ENCODE assay signal across 19 cellular contexts in the genomic region with DNA sequence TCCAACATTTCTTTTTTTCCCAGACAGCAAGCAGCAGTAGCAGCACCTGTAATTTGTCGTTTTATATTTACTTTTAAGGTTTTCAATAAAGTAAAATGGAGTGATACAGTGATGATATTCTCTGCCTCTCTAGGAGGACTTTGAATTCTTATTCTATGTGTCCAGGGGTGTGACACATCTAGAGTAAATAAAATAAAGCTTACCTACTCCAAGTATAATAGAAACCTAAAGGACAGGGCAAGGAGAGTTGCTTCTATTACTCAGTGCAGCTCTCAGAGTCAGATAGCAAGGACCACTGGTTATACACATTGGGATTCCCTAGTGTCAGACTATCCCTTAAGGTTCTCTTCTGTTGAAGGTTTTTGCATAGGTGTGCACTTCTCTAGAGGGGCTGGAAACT.
A peak's percentile ranks its signal among the peaks of the same experiment; 100 is the strongest.
DNase-seq lines count a peak whose midpoint lies in the region; ATAC-seq and TF ChIP-seq lines count a peak whose summit lies in the region.
"Had no signal": no experiment of that assay in that cellular context is flagged by ENCODE, and none has a peak within 500 bp of the region (broad histone marks: within the 10 kb centered on the region; RNA-seq: fewer than 3 reads in every experiment).

No MANE protein-coding gene starts in this region.

- H3K9me3 Mint-ChIP-seq in CD14-positive monocyte: no peaks in the 10 kb centered on the region
- H3K9me3 Mint-ChIP-seq: CD8-positive, alpha-beta T cell had no signal

- ATAC-seq in PC-3 (peak; percentile 99), mucosa of descending colon (peak; percentile 90), GM18519 (IDR thresholded peaks at IDR 0.05; ENCODE audit: low FRiP score, unreplicated experiment) (no peak)
- ATAC-seq: A549; CD8-positive, alpha-beta T cell; HCT116 had no signal

- H3K4me3 Mint-ChIP-seq in CD14-positive monocyte: no peak overlapping the region
- H3K4me3 Mint-ChIP-seq: CD4-positive, CD25-positive, alpha-beta regulatory T cell; CD8-positive, alpha-beta T cell; H9 had no signal

- POLR2A ChIA-PET in PC-3 (lab: Charles Lee; ENCODE audit: unreplicated experiment): interaction anchor here (0.6 kb wide), 1 partner anchor 97 kb away, joined by 3 read pairs; no protein-coding TSS in a partner anchor

- intact Hi-C loops in CD14-positive monocyte (cut with micrococcal nuclease) (no loop called here), PC-3 (cut with micrococcal nuclease) (no loop called here), mucosa of descending colon (cut with DNase I, micrococcal nuclease) (no loop called here), esophagus muscularis mucosa (cut with DNase I) (no loop called here)

- peak overlapping the region in 5 of 7 donors; percentile 64 to 88 (median 75) for H3K27ac Mint-ChIP-seq in CD14-positive monocyte
- H3K27ac Mint-ChIP-seq: CD4-positive, CD25-positive, alpha-beta regulatory T cell; CD8-positive, alpha-beta T cell; H9 had no signal

- H3K79me2 ChIP-seq in PC-3 (ENCODE audit: low read length) (no peaks in the 10 kb centered on the region), hepatocyte (no peaks in the 10 kb centered on the region)

- H3K9me2 ChIP-seq in PC-3 (replicated peaks; ENCODE audit: low read length) (no peaks in the 10 kb centered on the region), hepatocyte (replicated peaks; ENCODE audit: insufficient read depth) (no peaks in the 10 kb centered on the region)

- TF ChIP-seq EP300 in esophagus muscularis mucosa (IDR thresholded peaks at IDR 0.05): no peak

- no peaks in the 10 kb centered on the region for H3F3A ChIP-seq in PC-3 (ENCODE audit: low read length, unreplicated experiment)

- BruUV-seq in PC-3 (replicated peaks; lab: Mats Ljungman, UMichigan): no TSS peak

- H3K36me3 ChIP-seq in PC-3 (ENCODE audit: low read depth, low read length): no peaks in the 10 kb centered on the region
- H3K36me3 ChIP-seq in hepatocyte (replicated peaks; ENCODE audit: insufficient read depth, low read depth): no peaks in the 10 kb centered on the region
- H3K36me3 ChIP-seq in mucosa of descending colon (ENCODE audit: low read depth): no peaks in the 10 kb centered on the region
- H3K36me3 ChIP-seq in esophagus muscularis mucosa: no peaks in the 10 kb centered on the region

- H3K27me3 Mint-ChIP-seq in CD14-positive monocyte (ENCODE audit: low read depth in 3 of 3): peaks cover 0 to 2% (median 0%) of the 10 kb centered on the region in 3 donors
- H3K27me3 Mint-ChIP-seq: CD4-positive, CD25-positive, alpha-beta regulatory T cell had no signal

- H3K4me2 ChIP-seq in PC-3 (ENCODE audit: low read length) (0 out of 2 replicates have a peak overlapping the region, but pooled peaks have one; percentile 17), hepatocyte (no peak overlapping the region)
- H3K4me2 ChIP-seq: A549 had no signal

- no peaks in the 10 kb centered on the region for H4K20me1 ChIP-seq in PC-3 (ENCODE audit: low read length)
- H4K20me1 ChIP-seq in hepatocyte (ENCODE audit: insufficient read depth, poor library complexity, severe bottlenecking): no peaks in the 10 kb centered on the region

- 67% methylated on average over 1 of the region's 1 CpG for WGBS in hepatocyte (ENCODE audit: low lambda C conversion rate, missing lambda C conversion rate)
- WGBS in esophagus muscularis mucosa: 85% methylated on average over 1 of the region's 1 CpG

- H3K4me1 Mint-ChIP-seq in CD14-positive monocyte: peaks cover 13% of the 10 kb centered on the region
- H3K4me1 Mint-ChIP-seq: CD4-positive, CD25-positive, alpha-beta regulatory T cell had no signal

- DNase-seq in CD14-positive monocyte (ENCODE audit: low spot score) (no peak), PC-3 (peak; percentile 72), hepatocyte (ENCODE audit: low spot score) (peak; percentile 11), mucosa of descending colon (no peak), globus pallidus (ENCODE audit: low spot score) (no peak), esophagus muscularis mucosa (ENCODE audit: extremely low spot score) (no peak)
- DNase-seq: 8988T; ACHN; C1 segment of cervical spinal cord; Caco-2; CD4-positive, CD25-positive, alpha-beta regulatory T cell; CD8-positive, alpha-beta T cell; DMS153; DMS79 treated with DMSO at 0.1 percent for 48 hours; H9 had no signal

- H3K27ac ChIP-seq in PC-3 (ENCODE audit: low read length): peak overlapping the region; percentile 75
- H3K27ac ChIP-seq in hepatocyte: peak overlapping the region; percentile 24
- no peak overlapping the region for H3K27ac ChIP-seq in esophagus muscularis mucosa (replicated peaks in 1 of 4)
- H3K27ac ChIP-seq: GM23248 had no signal

- TF ChIP-seq CTCF in CD14-positive monocyte (IDR thresholded peaks at IDR 0.05) (no peak), PC-3 (conservative IDR thresholded peaks at IDR 0.05; ENCODE audit: low read depth, low read length) (no peak), hepatocyte (IDR thresholded peaks at IDR 0.05; ENCODE audit: poor library complexity) (no peak), mucosa of descending colon (IDR thresholded peaks at IDR 0.05) (no peak), esophagus muscularis mucosa (IDR thresholded peaks at IDR 0.05) (no peak)

- no peak overlapping the region for H3K4me3 ChIP-seq in PC-3 (ENCODE audit: low read length)
- no peak overlapping the region for H3K4me3 ChIP-seq in hepatocyte
- H3K4me3 ChIP-seq in mucosa of descending colon: no peak overlapping the region
- no peak overlapping the region for H3K4me3 ChIP-seq in esophagus muscularis mucosa
- H3K4me3 ChIP-seq: A549, GM23248 had no signal

- H3K36me3 Mint-ChIP-seq in CD14-positive monocyte: no peaks in the 10 kb centered on the region
- H3K36me3 Mint-ChIP-seq: CD4-positive, CD25-positive, alpha-beta regulatory T cell; CD8-positive, alpha-beta T cell had no signal

- H3K9ac ChIP-seq in PC-3 (ENCODE audit: low read length): no peak overlapping the region
- H3K9ac ChIP-seq: GM23248 had no signal

- H3K4me1 ChIP-seq in PC-3 (ENCODE audit: insufficient read depth, low read length): peaks cover 17% of the 10 kb centered on the region
- no peaks in the 10 kb centered on the region for H3K4me1 ChIP-seq in hepatocyte (ENCODE audit: insufficient read depth)
- peaks cover 7% of the 10 kb centered on the region for H3K4me1 ChIP-seq in mucosa of descending colon (ENCODE audit: low read depth)
- H3K4me1 ChIP-seq in esophagus muscularis mucosa: no peaks in the 10 kb centered on the region
- H3K4me1 ChIP-seq: Caco-2 had no signal

- H3K9me3 ChIP-seq in PC-3 (ENCODE audit: low read length) (no peaks in the 10 kb centered on the region), hepatocyte (ENCODE audit: low read depth) (no peaks in the 10 kb centered on the region), mucosa of descending colon (no peaks in the 10 kb centered on the region), esophagus muscularis mucosa (no peaks in the 10 kb centered on the region)
- H3K9me3 ChIP-seq: A549, Caco-2 had no signal

- TF ChIP-seq POLR2A in esophagus muscularis mucosa (IDR thresholded peaks at IDR 0.05; ENCODE audit: low read depth): no peak

- H2AFZ ChIP-seq in PC-3 (ENCODE audit: low read length): no peak overlapping the region
- no peak overlapping the region for H2AFZ ChIP-seq in hepatocyte
- H2AFZ ChIP-seq: GM23248 had no signal

- CTCF ChIA-PET in PC-3 (lab: Charles Lee): no interaction called here

- H3K27me3 ChIP-seq in PC-3 (ENCODE audit: low read length) (no peaks in the 10 kb centered on the region), hepatocyte (no peaks in the 10 kb centered on the region), esophagus muscularis mucosa (no peaks in the 10 kb centered on the region)

Comparison
In these comparisons a context has a peak if more than half of its experiments do, and no peak if none do; other contexts are left out.
1. DNase-seq: peak in PC-3 (single experiment) and hepatocyte (single experiment); none in CD14-positive monocyte (single experiment), mucosa of descending colon (0 of 3), globus pallidus (single experiment) and esophagus muscularis mucosa (single experiment).
2. H3K27ac ChIP-seq: peak in PC-3 (single experiment) and hepatocyte (single experiment); none in esophagus muscularis mucosa (0 of 4).